In the genomic region with DNA sequence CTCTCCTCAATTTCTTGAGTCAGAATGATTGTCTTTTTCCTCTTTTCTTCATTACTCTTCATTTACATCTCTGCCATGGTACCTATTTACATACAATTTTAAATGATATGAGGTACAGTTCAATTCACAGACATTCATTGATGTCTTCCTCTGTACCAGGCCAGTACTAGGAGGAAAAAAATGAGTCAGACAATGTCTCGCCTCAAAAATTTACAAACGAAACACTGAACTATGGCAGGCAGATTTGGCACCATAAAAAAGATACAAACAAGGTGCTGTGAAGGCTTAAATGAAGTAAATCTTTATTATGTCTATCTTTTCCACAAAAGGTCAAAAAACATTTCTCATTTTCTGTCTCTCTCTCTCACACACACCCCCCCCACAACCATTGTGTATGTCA, we compare ENCODE assay signal across 16 cellular contexts.
"Had no signal": no experiment of that assay in that cellular context is flagged by ENCODE, and none has a peak within 500 bp of the region (broad histone marks: within the 10 kb centered on the region; RNA-seq: fewer than 3 reads in every experiment).

No MANE protein-coding gene starts in this region.

- DNase-seq: effector memory CD8-positive, alpha-beta T cell; foreskin keratinocyte; immature natural killer cell; mesendoderm; naive thymus-derived CD4-positive, alpha-beta T cell; nephron progenitor cell; posterior cingulate gyrus; stimulated activated naive CD4-positive, alpha-beta T cell; stomach; substantia nigra; transverse colon had no signal

- H3K36me3 Mint-ChIP-seq: immature natural killer cell; naive thymus-derived CD4-positive, alpha-beta T cell had no signal

- H3K9me3 Mint-ChIP-seq: dendritic cell treated with granulocyte-macrophage colony-stimulating factor and Interleukin-4, amounts not matched to agents 40 ng/mL and 50 ng/mL, for 4 days; effector memory CD8-positive, alpha-beta T cell; immature natural killer cell; nephron progenitor cell had no signal

- H3K9me3 ChIP-seq: esophagus muscularis mucosa, stomach, thoracic aorta, transverse colon had no signal

- H3K4me3 Mint-ChIP-seq: dendritic cell treated with granulocyte-macrophage colony-stimulating factor and Interleukin-4, amounts not matched to agents 40 ng/mL and 50 ng/mL, for 4 days; effector memory CD8-positive, alpha-beta T cell; immature natural killer cell; naive thymus-derived CD4-positive, alpha-beta T cell; nephron progenitor cell had no signal

- H3K27me3 ChIP-seq: esophagus muscularis mucosa, foreskin keratinocyte, stomach, transverse colon had no signal

- H3K4me1 Mint-ChIP-seq: immature natural killer cell; naive thymus-derived CD4-positive, alpha-beta T cell had no signal

- ATAC-seq: effector memory CD8-positive, alpha-beta T cell; foreskin keratinocyte; naive thymus-derived CD4-positive, alpha-beta T cell; sciatic nerve had no signal

- H3K4me3 ChIP-seq: esophagus muscularis mucosa, stomach, thoracic aorta, transverse colon had no signal

- H3K27ac Mint-ChIP-seq: dendritic cell treated with granulocyte-macrophage colony-stimulating factor and Interleukin-4, amounts not matched to agents 40 ng/mL and 50 ng/mL, for 4 days; effector memory CD8-positive, alpha-beta T cell; immature natural killer cell; naive thymus-derived CD4-positive, alpha-beta T cell; nephron progenitor cell had no signal

- H3K36me3 ChIP-seq: esophagus muscularis mucosa, stomach, thoracic aorta, transverse colon had no signal

- H3K27me3 Mint-ChIP-seq: dendritic cell treated with granulocyte-macrophage colony-stimulating factor and Interleukin-4, amounts not matched to agents 40 ng/mL and 50 ng/mL, for 4 days; effector memory CD8-positive, alpha-beta T cell; naive thymus-derived CD4-positive, alpha-beta T cell had no signal

- H3K27ac ChIP-seq: epithelial cell of prostate, esophagus muscularis mucosa, foreskin keratinocyte, stomach, thoracic aorta, transverse colon had no signal
